In the genomic region with DNA sequence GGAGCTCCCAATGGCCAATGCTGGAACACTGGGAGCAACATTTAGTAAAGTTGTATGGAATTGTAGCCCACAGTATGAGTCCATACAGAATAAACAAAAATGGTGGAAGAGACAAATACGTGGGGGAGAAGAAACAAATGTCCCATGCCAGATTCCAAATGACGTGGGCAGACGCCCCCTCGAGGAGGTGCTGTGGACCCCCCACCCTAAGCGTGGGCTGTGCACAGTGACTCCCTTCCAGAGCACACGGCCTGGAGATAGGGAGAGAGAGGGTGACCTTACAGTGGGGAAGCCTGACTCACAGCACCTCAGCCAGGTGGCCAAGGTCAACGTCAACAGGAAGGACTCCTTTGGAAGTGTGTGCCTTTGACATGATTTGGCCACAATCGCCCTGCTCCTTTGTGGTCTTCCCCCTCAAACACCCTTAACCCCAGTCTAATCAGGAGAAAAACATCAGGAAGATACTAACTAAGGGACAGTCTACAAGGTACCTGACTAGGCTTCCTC, we compare ENCODE assay signal across 17 cellular contexts.
"Had no signal": no experiment of that assay in that cellular context is flagged by ENCODE, and none has a peak within 500 bp of the region (broad histone marks: within the 10 kb centered on the region; RNA-seq: fewer than 3 reads in every experiment).

No MANE protein-coding gene starts in this region.

- DNase-seq: activated CD4-positive, alpha-beta memory T cell treated with anti-CD3 and anti-CD28 coated beads, Interleukin-2, amount 10 ng/mL, durations not matched to agents 7 days and 5 days; activated CD4-positive, alpha-beta T cell treated with anti-CD3 and anti-CD28 coated beads for 4 hours; activated CD4-positive, CD25-positive, alpha-beta regulatory T cell; activated gamma-delta T cell; central memory CD4-positive, alpha-beta T cell; effector memory CD8-positive, alpha-beta T cell; foreskin melanocyte; naive B cell; retina; sigmoid colon; stimulated activated CD4-positive, alpha-beta T cell treated with anti-CD3 and anti-CD28 coated beads, Interleukin-4, amount 100 ng/mL, for 24 hours; stimulated activated naive CD4-positive, alpha-beta T cell treated with Interleukin-2 at 50 U/mL for 16 hours; SW 1271; T-helper 17 cell had no signal

- H3K4me3 ChIP-seq: ascending aorta, left lung, sigmoid colon had no signal

- H3K4me1 ChIP-seq: ascending aorta had no signal

- ATAC-seq: effector memory CD8-positive, alpha-beta T cell; esophagus mucosa; T-helper 17 cell had no signal

- H3K9me3 ChIP-seq: ascending aorta, left lung, sigmoid colon had no signal

- H3K27me3 ChIP-seq: ascending aorta, sigmoid colon had no signal

- H3K36me3 ChIP-seq: ascending aorta, left lung, sigmoid colon had no signal

- H3K27ac ChIP-seq: ascending aorta, left lung had no signal
